In the genomic region with DNA sequence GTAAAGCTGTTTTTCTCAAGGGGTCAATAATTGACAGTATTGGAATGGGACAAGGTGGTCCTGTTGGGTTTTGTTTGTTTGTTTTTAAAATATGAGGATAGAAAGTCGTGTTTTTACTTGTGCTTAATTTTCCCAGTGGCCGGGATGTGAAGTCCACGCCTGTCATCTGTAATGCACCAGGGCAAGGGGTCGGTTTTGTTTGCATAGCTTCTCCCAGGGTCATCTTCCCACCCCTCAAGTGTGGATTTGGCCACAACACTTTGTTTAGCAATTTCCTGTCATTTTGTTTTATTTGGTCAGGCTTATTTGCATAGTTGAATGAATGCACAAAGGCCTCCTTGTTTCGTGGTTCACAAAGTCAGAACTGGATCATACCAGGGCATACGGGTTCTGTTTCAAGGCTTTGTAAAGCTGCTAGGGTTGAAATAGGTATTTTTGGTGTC, we compare ENCODE assay signal across 15 cellular contexts. TPM values are rescaled to one million over a fixed set of nuclear protein-coding genes. Genes with fewer than 3 reads are reported as not detected.
A peak's percentile ranks its signal among the peaks of the same experiment; 100 is the strongest.
DNase-seq lines count a peak whose midpoint lies in the region; ATAC-seq, FAIRE-seq and TF ChIP-seq lines count a peak whose summit lies in the region.
"Had no signal": no experiment of that assay in that cellular context is flagged by ENCODE, and none has a peak within 500 bp of the region (broad histone marks: within the 10 kb centered on the region; RNA-seq: fewer than 3 reads in every experiment).

No MANE protein-coding gene starts in this region.

- H3K4me2 ChIP-seq in GM12878 (ENCODE audit: control insufficient read depth, insufficient read depth) = peak overlapping the region; percentile 39; the same call in 1 of the 2 replicates

- H3K36me3 ChIP-seq in GM12878 (ENCODE audit: control insufficient read depth in 2 of 2, insufficient read depth in 2 of 2, low read length in 1 of 2) = no peaks in the 10 kb centered on the region

- no peaks in the 10 kb centered on the region for H3K27me3 ChIP-seq in AG04450 (ENCODE audit: control insufficient read depth, insufficient read depth, low read length)
- H3K27me3 ChIP-seq in GM12878 (replicated peaks in 1 of 2; ENCODE audit: control insufficient read depth in 2 of 2, insufficient read depth in 2 of 2, low read length in 1 of 2) = no peaks in the 10 kb centered on the region
- H3K27me3 ChIP-seq: foreskin keratinocyte had no signal

- peaks cover 46% of the 10 kb centered on the region for H3K4me1 ChIP-seq in GM12878 (ENCODE audit: control insufficient read depth, insufficient read depth, low read length)

- no TSS peak for BruUV-seq in GM12878 (replicated peaks; lab: Mats Ljungman, UMichigan)

- WGBS in GM12878 (ENCODE audit: insufficient coverage, insufficient replicate concordance, low lambda C conversion rate, missing lambda C conversion rate) = 23% methylated on average over 6 of the region's 6 CpGs

- no peak overlapping the region for H2AFZ ChIP-seq in GM12878 (ENCODE audit: control insufficient read depth, low read depth, low read length)
- H2AFZ ChIP-seq: parathyroid adenoma had no signal

- DNase-seq in AG04450 (ENCODE audit: low read depth, low spot score) = no peak
- DNase-seq in GM12878 (ENCODE audit: low read depth, low spot score) = no peak
- peak; percentile 96 for DNase-seq in medulla oblongata (ENCODE audit: extremely low spot score)
- no peak for DNase-seq in activated gamma-delta T cell treated with Interleukin-2 at 50 U/mL for 16 hours
- no peak for DNase-seq in activated naive CD4-positive, alpha-beta T cell (lab: John Stamatoyannopoulos, UW)
- DNase-seq: central memory CD4-positive, alpha-beta T cell; foreskin keratinocyte; MM.1S; stimulated activated CD4-positive, alpha-beta T cell treated with anti-CD3 and anti-CD28 coated beads, Interleukin-4, amount 100 ng/mL, for 4 hours had no signal

- TF ChIP-seq RAD21 in GM12878 (IDR thresholded peaks at IDR 0.05; ENCODE audit: insufficient read depth, low read depth, low read length) = no peak

- SMC1A ChIA-PET in GM12878 (lab: Charles Lee; ENCODE audit: uncharacterized antibody, unreplicated experiment) = no interaction called here

- FAIRE-seq in GM12878 (lab: Jason Lieb, UNC) = no peak

- H3K4me3 ChIP-seq in AG04450 (ENCODE audit: low read depth, low read length) (no peak overlapping the region), GM12878 (no peak overlapping the region)

- H3K79me2 ChIP-seq in GM12878 (ENCODE audit: control insufficient read depth, insufficient read depth, low read length) = peaks cover 7% of the 10 kb centered on the region
- H3K79me2 ChIP-seq: parathyroid adenoma had no signal

- in situ Hi-C loops in GM12878 (cut with MboI) = no loop called here

- POLR2A ChIA-PET in AG04450 (lab: Yijun Ruan, JAX) = interaction anchor here (1.7 kb wide), 1 partner anchor 15 kb away, joined by 6 read pairs; no protein-coding TSS in a partner anchor
- POLR2A ChIA-PET in GM12878 (lab: Charles Lee) = no interaction called here

- no peak for TF ChIP-seq EP300 in GM12878 (IDR thresholded peaks at IDR 0.05; ENCODE audit: borderline replicate concordance in 1 of 2, control insufficient read depth in 1 of 2, low read depth in 2 of 2, low read length in 2 of 2)

- TF ChIP-seq CTCF in AG04450 (IDR thresholded peaks at IDR 0.05; ENCODE audit: low read depth, low read length) = no peak
- TF ChIP-seq CTCF in GM12878 (IDR thresholded peaks at IDR 0.05 in 2 of 3, conservative IDR thresholded peaks at IDR 0.05 in 1 of 3; ENCODE audit: control insufficient read depth in 2 of 3, extremely low read depth in 1 of 3, insufficient read depth in 1 of 3, low read depth in 3 of 3, low read length in 3 of 3) = no peak

- no peaks in the 10 kb centered on the region for H4K20me1 ChIP-seq in GM12878 (ENCODE audit: control insufficient read depth, insufficient read depth)

- RAD21 ChIA-PET in GM12878 (lab: Charles Lee; ENCODE audit: unreplicated experiment) = interaction anchor here (1.5 kb wide), 1 partner anchor 19 kb away, joined by 3 read pairs; no protein-coding TSS in a partner anchor

- CTCF ChIA-PET in AG04450 (lab: Charles Lee) (interaction anchor here (0.6 to 1.4 kb wide), 3 partner anchors 12 to 67 kb away, joined by 3 to 5 read pairs (median 3); no protein-coding TSS in a partner anchor), GM12878 (lab: Yijun Ruan, JAX) (no interaction called here)

- TF ChIP-seq POLR2A in GM12878 (IDR thresholded peaks at IDR 0.05; ENCODE audit: low read depth, low read length) = no peak

- intact Hi-C loops in GM12878 (cut with micrococcal nuclease; ENCODE audit: unreplicated experiment) = no loop called here

- H3K9me3 ChIP-seq in AG04450 (ENCODE audit: control insufficient read depth, insufficient read depth, low read length) (no peaks in the 10 kb centered on the region; the same call in 1 of the 2 replicates), GM12878 (replicated peaks; ENCODE audit: control insufficient read depth, insufficient read depth, low read length) (no peaks in the 10 kb centered on the region; the same call in 2 of the 3 replicates)

- H3K27ac ChIP-seq in AG04450 (ENCODE audit: low read depth, low read length) = peak overlapping the region; percentile 31
- H3K27ac ChIP-seq in GM12878 (ENCODE audit: control insufficient read depth, insufficient read depth) = peak overlapping the region; percentile 56
- H3K27ac ChIP-seq: C4-2B, foreskin keratinocyte, parathyroid adenoma had no signal

- peak; percentile 24 for ATAC-seq in HG03196 (IDR thresholded peaks at IDR 0.05; ENCODE audit: unreplicated experiment)
- ATAC-seq in GM12878 = peak; percentile 44
- no peak for ATAC-seq in HG03354 (IDR thresholded peaks at IDR 0.05; ENCODE audit: poor library complexity, severe bottlenecking, unreplicated experiment)
- no peak for ATAC-seq in HG03469 (IDR thresholded peaks at IDR 0.05; ENCODE audit: unreplicated experiment)
- ATAC-seq: foreskin keratinocyte, HCT116 had no signal

- peak overlapping the region; percentile 32; the same call in 1 of the 2 replicates for H3K9ac ChIP-seq in GM12878 (ENCODE audit: control insufficient read depth, insufficient read depth, low read length)
- H3K9ac ChIP-seq: parathyroid adenoma had no signal

TF ChIP-seq in GM12878, 131 proteins besides CTCF, POLR2A, EP300 and RAD21:
- TF ChIP-seq MEF2B (IDR thresholded peaks at IDR 0.05; ENCODE audit: partially characterized antibody, poor library complexity, severe bottlenecking) (no peak), ZNF24 (IDR thresholded peaks at IDR 0.05) (0 out of 2 replicates have a peak, but pooled peaks have one; percentile 34), POU2F2 (IDR thresholded peaks at IDR 0.05; ENCODE audit: borderline replicate concordance, low read depth, low read length) (peak; percentile 79; the same call in 1 of the 3 replicates)
TF ChIP-seq in GM12878: peak in this region for 2.

RNA-seq across cellular contexts. Expression of a gene that starts 29.8 kb away (rescaled TPM):
- polyA plus RNA-seq in AG04450 (2011; rRNA removed) (38.1 and 40.8 TPM in 2 replicates), GM12878 (2011; rRNA removed) (1.3 and 1.8 TPM in 2 replicates), GM12878 (2014; fragmentation: Illumina TruSeq; extraction: Trizol) (0.66 and 0.95 TPM in 2 replicates), GM12878 (2014; fragmentation: Nextera tagmentation; extraction: Ambion mirVana) (under 1 TPM; 0.11 to 0.60 TPM), GM12878 (2014; rRNA removed) (0.32 and 0.79 TPM in 2 replicates), GM12878 (2016; fragmentation: Nextera tagmentation; extraction: Ambion mirVana) (under 1 TPM; 0.43 to 0.53 TPM)
- polyA minus RNA-seq in AG04450 (2011; rRNA and poly(A)+ RNA removed) = 63.6 and 78.2 TPM in 2 replicates
- total RNA-seq in GM12878 (2013; cell fraction: nucleolus; rRNA removed) = 3.6 and 4.1 TPM in 2 replicates
- total RNA-seq in GM12878 (2014; rRNA removed) (0.60 and 1.4 TPM in 2 replicates), GM12878 (2014; rRNA removed; fragmentation: Illumina TruSeq; extraction: Trizol) (0.41 and 0.54 TPM in 2 replicates), GM12878 (2021) (0.51 and 0.87 TPM in 2 replicates)
- 1.00 TPM for polyA plus RNA-seq in GM12878 (2011; ENCODE audit: low read depth)
- 2.1 and 2.5 TPM in 2 replicates for polyA plus RNA-seq in GM12878 (2011; cell fraction: cytosol; rRNA removed)
- polyA plus RNA-seq in GM12878 (2011; cell fraction: nucleus; rRNA removed) = 2.2 and 2.8 TPM in 2 replicates
- 0.91 and 1.1 TPM in 2 replicates for polyA plus RNA-seq in GM12878 (2012)
- 2.6 and 2.9 TPM in 2 replicates for polyA minus RNA-seq in GM12878 (2011; rRNA and poly(A)+ RNA removed)
- 1.0 and 1.5 TPM in 2 replicates for polyA minus RNA-seq in GM12878 (2011; cell fraction: cytosol; rRNA and poly(A)+ RNA removed)
- polyA minus RNA-seq in GM12878 (2011; cell fraction: nucleus; rRNA and poly(A)+ RNA removed) = 1.3 and 3.4 TPM in 2 replicates

Comparison
In these comparisons a context has a peak if more than half of its experiments do, and no peak if none do; other contexts are left out.
1. ATAC-seq: peak in HG03196 (single experiment) and GM12878 (single experiment); none in HG03354 (single experiment) and HG03469 (single experiment).
2. RNA of a gene that starts 29.8 kb away (polyA plus RNA-seq): 38.1 to 40.8 TPM in AG04450; 0.11 to 2.8 TPM in GM12878; every median in the first group is over 10 times any median in the second.